ENCODE assay signal across 8 cellular contexts in genomic region chr12:120196817-120197541, GRCh38. TPM values are rescaled to one million over a fixed set of nuclear protein-coding genes. Genes with fewer than 3 reads are reported as not detected.
A peak's percentile ranks its signal among the peaks of the same experiment; 100 is the strongest.
DNase-seq lines count a peak whose midpoint lies in the region; ATAC-seq and TF ChIP-seq lines count a peak whose summit lies in the region.
"Not testable (repeated sequence)": the region's sequence is repeated elsewhere in the genome, so short reads cannot be mapped to it uniquely, and the experiment has no call there.

No MANE protein-coding gene starts in this region.

- BruUV-seq in A673 (replicated peaks; lab: Mats Ljungman, UMichigan) = not testable (repeated sequence)

- peaks cover 19% of the 10 kb centered on the region for H3K4me1 ChIP-seq in A673 (ENCODE audit: insufficient read depth, low read length, poor library complexity, severe bottlenecking)

- in situ Hi-C loops in KBM-7 (cut with MboI; ENCODE audit: low pct_unique_long_range_greater_than_20kb, low sequenced_read_pairs) = not testable (repeated sequence)

- H3K27me3 Mint-ChIP-seq in activated CD4-positive, alpha-beta memory T cell treated with anti-CD3 and anti-CD28 coated beads, Interleukin-2, amount 10 ng/mL, durations not matched to agents 7 days and 5 days; activated naive CD8-positive, alpha-beta T cell treated with anti-CD3 and anti-CD28 coated beads, Interleukin-2, amount 10 ng/mL, durations not matched to agents 7 days and 5 days; progenitor cell of endocrine pancreas: not testable (repeated sequence)

- not testable (repeated sequence) for H3K9me3 ChIP-seq in A673 (ENCODE audit: low read depth, low read length, poor library complexity, severe bottlenecking)

- TF ChIP-seq CTCF in A673 (conservative IDR thresholded peaks at IDR 0.05; ENCODE audit: low read depth, low read length); GM12864 (IDR thresholded peaks at IDR 0.05; ENCODE audit: low read depth, low read length, missing control alignments); fibroblast of the aortic adventitia (IDR thresholded peaks at IDR 0.05; ENCODE audit: insufficient read depth, low read length); progenitor cell of endocrine pancreas (IDR thresholded peaks at IDR 0.05; ENCODE audit: unreplicated experiment): not testable (repeated sequence)

- POLR2A ChIA-PET in A673 (lab: Charles Lee; ENCODE audit: low non-redundant PET) = not testable (repeated sequence)
- POLR2A ChIA-PET in activated CD4-positive, alpha-beta memory T cell treated with anti-CD3 and anti-CD28 coated beads, Interleukin-2, amount 10 ng/mL, durations not matched to agents 7 days and 5 days (lab: Charles Lee) = interaction anchor here (0.7 to 14.8 kb wide), 16 partner anchors 10 to 333 kb away, joined by 3 to 349 read pairs (median 3); partner anchors contain the start of genes BICDL1, PXN, RAB35 and RNU4-1
- POLR2A ChIA-PET in activated naive CD8-positive, alpha-beta T cell treated with anti-CD3 and anti-CD28 coated beads, Interleukin-2, amount 10 ng/mL, durations not matched to agents 7 days and 5 days (lab: Charles Lee) = interaction anchor here (1.2 to 7.8 kb wide), 3 partner anchors 69 to 94 kb away, joined by 4 to 149 read pairs (median 4); partner anchors contain the start of genes PXN, RAB35, RNU4-1 and RNU4-2

- ATAC-seq in activated naive CD8-positive, alpha-beta T cell treated with anti-CD3 and anti-CD28 coated beads, Interleukin-2, amount 10 ng/mL, durations not matched to agents 7 days and 5 days (ENCODE audit: low read depth) = not testable (repeated sequence)

- CTCF ChIA-PET in A673 (lab: Charles Lee) = not testable (repeated sequence)
- CTCF ChIA-PET in activated CD4-positive, alpha-beta memory T cell treated with anti-CD3 and anti-CD28 coated beads, Interleukin-2, amount 10 ng/mL, durations not matched to agents 7 days and 5 days (lab: Charles Lee) = interaction anchor here (0.6 to 7.0 kb wide), 7 partner anchors 31 to 1181 kb away, joined by 3 to 103 read pairs (median 5); partner anchors contain the start of gene PXN

- not testable (repeated sequence) for H3K9me3 Mint-ChIP-seq in activated CD4-positive, alpha-beta memory T cell treated with anti-CD3 and anti-CD28 coated beads, Interleukin-2, amount 10 ng/mL, durations not matched to agents 7 days and 5 days; activated naive CD8-positive, alpha-beta T cell treated with anti-CD3 and anti-CD28 coated beads, Interleukin-2, amount 10 ng/mL, durations not matched to agents 7 days and 5 days; progenitor cell of endocrine pancreas (ENCODE audit: low read depth)

- intact Hi-C loops in A673 (cut with micrococcal nuclease; ENCODE audit: unreplicated experiment) = not testable (repeated sequence)

- H3K27me3 ChIP-seq in A673 (replicated peaks; ENCODE audit: insufficient read depth, low read depth, low read length, poor library complexity) = not testable (repeated sequence)

- peak overlapping the region; percentile 30 for H3K27ac ChIP-seq in A673 (ENCODE audit: low read depth, low read length, poor library complexity, severe bottlenecking)

- peak overlapping the region; percentile 74 for H3K27ac Mint-ChIP-seq in activated CD4-positive, alpha-beta memory T cell treated with anti-CD3 and anti-CD28 coated beads, Interleukin-2, amount 10 ng/mL, durations not matched to agents 7 days and 5 days
- peak overlapping the region; percentile 68 for H3K27ac Mint-ChIP-seq in activated naive CD8-positive, alpha-beta T cell treated with anti-CD3 and anti-CD28 coated beads, Interleukin-2, amount 10 ng/mL, durations not matched to agents 7 days and 5 days
- peak overlapping the region; percentile 45 for H3K27ac Mint-ChIP-seq in progenitor cell of endocrine pancreas

- H3K4me1 Mint-ChIP-seq in activated CD4-positive, alpha-beta memory T cell treated with anti-CD3 and anti-CD28 coated beads, Interleukin-2, amount 10 ng/mL, durations not matched to agents 7 days and 5 days = peaks cover 57% of the 10 kb centered on the region
- H3K4me1 Mint-ChIP-seq in activated naive CD8-positive, alpha-beta T cell treated with anti-CD3 and anti-CD28 coated beads, Interleukin-2, amount 10 ng/mL, durations not matched to agents 7 days and 5 days = peaks cover 35% of the 10 kb centered on the region
- H3K4me1 Mint-ChIP-seq in progenitor cell of endocrine pancreas (ENCODE audit: low read depth) = peaks cover 26% of the 10 kb centered on the region

- peaks cover 48% of the 10 kb centered on the region for H3K36me3 ChIP-seq in A673 (ENCODE audit: insufficient read depth, low read length, poor library complexity, severe bottlenecking)

- H3K36me3 Mint-ChIP-seq in activated CD4-positive, alpha-beta memory T cell treated with anti-CD3 and anti-CD28 coated beads, Interleukin-2, amount 10 ng/mL, durations not matched to agents 7 days and 5 days (ENCODE audit: low read depth) = peaks cover 60% of the 10 kb centered on the region
- peaks cover 29% of the 10 kb centered on the region for H3K36me3 Mint-ChIP-seq in activated naive CD8-positive, alpha-beta T cell treated with anti-CD3 and anti-CD28 coated beads, Interleukin-2, amount 10 ng/mL, durations not matched to agents 7 days and 5 days
- peaks cover 15% of the 10 kb centered on the region for H3K36me3 Mint-ChIP-seq in progenitor cell of endocrine pancreas (ENCODE audit: insufficient read depth)

- DNase-seq in A673 (ENCODE audit: low spot score); GM12864 (ENCODE audit: low read depth); activated CD4-positive, alpha-beta memory T cell treated with anti-CD3 and anti-CD28 coated beads, Interleukin-2, amount 10 ng/mL, durations not matched to agents 7 days and 5 days; activated naive CD8-positive, alpha-beta T cell treated with anti-CD3 and anti-CD28 coated beads, Interleukin-2, amount 10 ng/mL, durations not matched to agents 7 days and 5 days; fibroblast of the aortic adventitia (ENCODE audit: low read depth); progenitor cell of endocrine pancreas (ENCODE audit: low spot score, unreplicated experiment): not testable (repeated sequence)
- DNase-seq in KBM-7 = peak; percentile 32

- H3K4me3 ChIP-seq in A673 (ENCODE audit: low read depth, low read length, poor library complexity, severe bottlenecking) = not testable (repeated sequence)
- H3K4me3 ChIP-seq in GM12864 (ENCODE audit: low read depth, low read length) = peak overlapping the region; percentile 8; the same call in 1 of the 2 replicates
- peak overlapping the region; percentile 22 for H3K4me3 ChIP-seq in fibroblast of the aortic adventitia (ENCODE audit: low read depth, low read length)

- H3K4me3 Mint-ChIP-seq in activated CD4-positive, alpha-beta memory T cell treated with anti-CD3 and anti-CD28 coated beads, Interleukin-2, amount 10 ng/mL, durations not matched to agents 7 days and 5 days = peak overlapping the region; percentile 32
- not testable (repeated sequence) for H3K4me3 Mint-ChIP-seq in activated naive CD8-positive, alpha-beta T cell treated with anti-CD3 and anti-CD28 coated beads, Interleukin-2, amount 10 ng/mL, durations not matched to agents 7 days and 5 days; progenitor cell of endocrine pancreas (ENCODE audit: low read depth)

TF ChIP-seq in PFSK-1, 5 proteins besides CTCF, POLR2A, EP300 and RAD21:
- TF ChIP-seq POLR2AphosphoS5 (IDR thresholded peaks at IDR 0.05; ENCODE audit: low read depth, low read length) = peak; percentile 44; the same call in 1 of the 2 replicates

RNA-seq across cellular contexts. Expression of gene GCN1, which starts 2.5 kb away (rescaled TPM):
- total RNA-seq in A673 (2021) (129 and 131 TPM in 2 replicates), fibroblast of the aortic adventitia (ENCODE audit: low replicate concordance) (126 and 156 TPM in 2 replicates), progenitor cell of endocrine pancreas (117 and 131 TPM in 2 replicates)
- 67.6 TPM for polyA plus RNA-seq in PFSK-1 (2012; ENCODE audit: insufficient read length, low read depth)
- 10 to 100 TPM; 86.0 to 94.3 TPM for total RNA-seq in activated CD4-positive, alpha-beta memory T cell treated with anti-CD3 and anti-CD28 coated beads, Interleukin-2, amount 10 ng/mL, durations not matched to agents 7 days and 5 days
- 100 to 1,000 TPM; 101 to 110 TPM for total RNA-seq in activated naive CD8-positive, alpha-beta T cell treated with anti-CD3 and anti-CD28 coated beads, Interleukin-2, amount 10 ng/mL, durations not matched to agents 7 days and 5 days

RNA-seq across cellular contexts. Expression of gene RPLP0, which starts 3.9 kb away (rescaled TPM):
- 1,951 and 2,047 TPM in 2 replicates for total RNA-seq in A673 (2021)
- polyA plus RNA-seq in PFSK-1 (2012; ENCODE audit: insufficient read length, low read depth) = 6,986 TPM
- 1,000 to 10,000 TPM; 1,823 to 1,853 TPM for total RNA-seq in activated CD4-positive, alpha-beta memory T cell treated with anti-CD3 and anti-CD28 coated beads, Interleukin-2, amount 10 ng/mL, durations not matched to agents 7 days and 5 days
- total RNA-seq in activated naive CD8-positive, alpha-beta T cell treated with anti-CD3 and anti-CD28 coated beads, Interleukin-2, amount 10 ng/mL, durations not matched to agents 7 days and 5 days = 1,000 to 10,000 TPM; 1,639 to 1,688 TPM
- total RNA-seq in fibroblast of the aortic adventitia (ENCODE audit: low replicate concordance) = 1,185 and 3,518 TPM in 2 replicates
- total RNA-seq in progenitor cell of endocrine pancreas = 2,127 and 2,195 TPM in 2 replicates
